Comparison of ENCODE assay signal across 2 cellular contexts in the genomic region with DNA sequence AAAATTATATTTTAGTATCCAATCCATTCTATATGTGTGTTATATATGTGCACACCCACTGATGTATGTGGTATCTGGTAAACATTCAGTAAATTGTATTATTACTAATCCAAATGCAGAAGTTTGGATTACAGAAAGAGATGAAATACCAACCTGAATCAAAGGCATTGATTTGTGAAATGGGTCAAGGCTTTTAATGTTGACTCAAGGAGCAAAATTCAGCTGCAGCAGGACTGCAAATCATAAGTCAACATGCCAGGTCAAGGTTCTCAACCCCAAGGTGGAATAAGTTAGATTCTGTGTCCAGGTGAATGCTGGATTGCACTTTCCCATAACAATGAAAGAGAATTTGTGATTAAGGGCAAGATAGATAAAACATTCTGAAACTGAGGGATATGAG.
TF ChIP-seq lines count a peak whose summit lies in the region.

No MANE protein-coding gene starts in this region.

TF ChIP-seq in A549, 52 proteins besides CTCF, POLR2A, EP300 and RAD21 (continued from another document):
- TF ChIP-seq FOSL2 (IDR thresholded peaks at IDR 0.05) (no peak), FOSL2 (CRISPR knock-in tag; IDR thresholded peaks at IDR 0.05) (no peak), TFCP2L1 (CRISPR knock-in tag; IDR thresholded peaks at IDR 0.05) (no peak), ESRRA (IDR thresholded peaks at IDR 0.05; ENCODE audit: borderline replicate concordance, low read length) (no peak), KDM5A (IDR thresholded peaks at IDR 0.05) (no peak), JUNB (IDR thresholded peaks at IDR 0.05) (no peak), ZNF302 (CRISPR knock-in tag; IDR thresholded peaks at IDR 0.05) (no peak)
- TF ChIP-seq, protein P1, sequence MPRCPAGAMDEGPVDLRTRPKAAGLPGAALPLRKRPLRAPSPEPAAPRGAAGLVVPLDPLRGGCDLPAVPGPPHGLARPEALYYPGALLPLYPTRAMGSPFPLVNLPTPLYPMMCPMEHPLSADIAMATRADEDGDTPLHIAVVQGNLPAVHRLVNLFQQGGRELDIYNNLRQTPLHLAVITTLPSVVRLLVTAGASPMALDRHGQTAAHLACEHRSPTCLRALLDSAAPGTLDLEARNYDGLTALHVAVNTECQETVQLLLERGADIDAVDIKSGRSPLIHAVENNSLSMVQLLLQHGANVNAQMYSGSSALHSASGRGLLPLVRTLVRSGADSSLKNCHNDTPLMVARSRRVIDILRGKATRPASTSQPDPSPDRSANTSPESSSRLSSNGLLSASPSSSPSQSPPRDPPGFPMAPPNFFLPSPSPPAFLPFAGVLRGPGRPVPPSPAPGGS (IDR thresholded peaks at IDR 0.05), result no peak

TF ChIP-seq in GM23338, 12 proteins besides CTCF, POLR2A, EP300 and RAD21 (continued from another document):
- TF ChIP-seq ZNF331 (CRISPR knock-in tag; IDR thresholded peaks at IDR 0.05; ENCODE audit: low read depth) (no peak), JUNB (IDR thresholded peaks at IDR 0.05; ENCODE audit: unreplicated experiment) (no peak)
- TF ChIP-seq, protein P2, sequence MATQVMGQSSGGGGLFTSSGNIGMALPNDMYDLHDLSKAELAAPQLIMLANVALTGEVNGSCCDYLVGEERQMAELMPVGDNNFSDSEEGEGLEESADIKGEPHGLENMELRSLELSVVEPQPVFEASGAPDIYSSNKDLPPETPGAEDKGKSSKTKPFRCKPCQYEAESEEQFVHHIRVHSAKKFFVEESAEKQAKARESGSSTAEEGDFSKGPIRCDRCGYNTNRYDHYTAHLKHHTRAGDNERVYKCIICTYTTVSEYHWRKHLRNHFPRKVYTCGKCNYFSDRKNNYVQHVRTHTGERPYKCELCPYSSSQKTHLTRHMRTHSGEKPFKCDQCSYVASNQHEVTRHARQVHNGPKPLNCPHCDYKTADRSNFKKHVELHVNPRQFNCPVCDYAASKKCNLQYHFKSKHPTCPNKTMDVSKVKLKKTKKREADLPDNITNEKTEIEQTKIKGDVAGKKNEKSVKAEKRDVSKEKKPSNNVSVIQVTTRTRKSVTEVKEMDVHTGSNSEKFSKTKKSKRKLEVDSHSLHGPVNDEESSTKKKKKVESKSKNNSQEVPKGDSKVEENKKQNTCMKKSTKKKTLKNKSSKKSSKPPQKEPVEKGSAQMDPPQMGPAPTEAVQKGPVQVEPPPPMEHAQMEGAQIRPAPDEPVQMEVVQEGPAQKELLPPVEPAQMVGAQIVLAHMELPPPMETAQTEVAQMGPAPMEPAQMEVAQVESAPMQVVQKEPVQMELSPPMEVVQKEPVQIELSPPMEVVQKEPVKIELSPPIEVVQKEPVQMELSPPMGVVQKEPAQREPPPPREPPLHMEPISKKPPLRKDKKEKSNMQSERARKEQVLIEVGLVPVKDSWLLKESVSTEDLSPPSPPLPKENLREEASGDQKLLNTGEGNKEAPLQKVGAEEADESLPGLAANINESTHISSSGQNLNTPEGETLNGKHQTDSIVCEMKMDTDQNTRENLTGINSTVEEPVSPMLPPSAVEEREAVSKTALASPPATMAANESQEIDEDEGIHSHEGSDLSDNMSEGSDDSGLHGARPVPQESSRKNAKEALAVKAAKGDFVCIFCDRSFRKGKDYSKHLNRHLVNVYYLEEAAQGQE (IDR thresholded peaks at IDR 0.05; ENCODE audit: unreplicated experiment), result no peak
- TF ChIP-seq, protein P3, sequence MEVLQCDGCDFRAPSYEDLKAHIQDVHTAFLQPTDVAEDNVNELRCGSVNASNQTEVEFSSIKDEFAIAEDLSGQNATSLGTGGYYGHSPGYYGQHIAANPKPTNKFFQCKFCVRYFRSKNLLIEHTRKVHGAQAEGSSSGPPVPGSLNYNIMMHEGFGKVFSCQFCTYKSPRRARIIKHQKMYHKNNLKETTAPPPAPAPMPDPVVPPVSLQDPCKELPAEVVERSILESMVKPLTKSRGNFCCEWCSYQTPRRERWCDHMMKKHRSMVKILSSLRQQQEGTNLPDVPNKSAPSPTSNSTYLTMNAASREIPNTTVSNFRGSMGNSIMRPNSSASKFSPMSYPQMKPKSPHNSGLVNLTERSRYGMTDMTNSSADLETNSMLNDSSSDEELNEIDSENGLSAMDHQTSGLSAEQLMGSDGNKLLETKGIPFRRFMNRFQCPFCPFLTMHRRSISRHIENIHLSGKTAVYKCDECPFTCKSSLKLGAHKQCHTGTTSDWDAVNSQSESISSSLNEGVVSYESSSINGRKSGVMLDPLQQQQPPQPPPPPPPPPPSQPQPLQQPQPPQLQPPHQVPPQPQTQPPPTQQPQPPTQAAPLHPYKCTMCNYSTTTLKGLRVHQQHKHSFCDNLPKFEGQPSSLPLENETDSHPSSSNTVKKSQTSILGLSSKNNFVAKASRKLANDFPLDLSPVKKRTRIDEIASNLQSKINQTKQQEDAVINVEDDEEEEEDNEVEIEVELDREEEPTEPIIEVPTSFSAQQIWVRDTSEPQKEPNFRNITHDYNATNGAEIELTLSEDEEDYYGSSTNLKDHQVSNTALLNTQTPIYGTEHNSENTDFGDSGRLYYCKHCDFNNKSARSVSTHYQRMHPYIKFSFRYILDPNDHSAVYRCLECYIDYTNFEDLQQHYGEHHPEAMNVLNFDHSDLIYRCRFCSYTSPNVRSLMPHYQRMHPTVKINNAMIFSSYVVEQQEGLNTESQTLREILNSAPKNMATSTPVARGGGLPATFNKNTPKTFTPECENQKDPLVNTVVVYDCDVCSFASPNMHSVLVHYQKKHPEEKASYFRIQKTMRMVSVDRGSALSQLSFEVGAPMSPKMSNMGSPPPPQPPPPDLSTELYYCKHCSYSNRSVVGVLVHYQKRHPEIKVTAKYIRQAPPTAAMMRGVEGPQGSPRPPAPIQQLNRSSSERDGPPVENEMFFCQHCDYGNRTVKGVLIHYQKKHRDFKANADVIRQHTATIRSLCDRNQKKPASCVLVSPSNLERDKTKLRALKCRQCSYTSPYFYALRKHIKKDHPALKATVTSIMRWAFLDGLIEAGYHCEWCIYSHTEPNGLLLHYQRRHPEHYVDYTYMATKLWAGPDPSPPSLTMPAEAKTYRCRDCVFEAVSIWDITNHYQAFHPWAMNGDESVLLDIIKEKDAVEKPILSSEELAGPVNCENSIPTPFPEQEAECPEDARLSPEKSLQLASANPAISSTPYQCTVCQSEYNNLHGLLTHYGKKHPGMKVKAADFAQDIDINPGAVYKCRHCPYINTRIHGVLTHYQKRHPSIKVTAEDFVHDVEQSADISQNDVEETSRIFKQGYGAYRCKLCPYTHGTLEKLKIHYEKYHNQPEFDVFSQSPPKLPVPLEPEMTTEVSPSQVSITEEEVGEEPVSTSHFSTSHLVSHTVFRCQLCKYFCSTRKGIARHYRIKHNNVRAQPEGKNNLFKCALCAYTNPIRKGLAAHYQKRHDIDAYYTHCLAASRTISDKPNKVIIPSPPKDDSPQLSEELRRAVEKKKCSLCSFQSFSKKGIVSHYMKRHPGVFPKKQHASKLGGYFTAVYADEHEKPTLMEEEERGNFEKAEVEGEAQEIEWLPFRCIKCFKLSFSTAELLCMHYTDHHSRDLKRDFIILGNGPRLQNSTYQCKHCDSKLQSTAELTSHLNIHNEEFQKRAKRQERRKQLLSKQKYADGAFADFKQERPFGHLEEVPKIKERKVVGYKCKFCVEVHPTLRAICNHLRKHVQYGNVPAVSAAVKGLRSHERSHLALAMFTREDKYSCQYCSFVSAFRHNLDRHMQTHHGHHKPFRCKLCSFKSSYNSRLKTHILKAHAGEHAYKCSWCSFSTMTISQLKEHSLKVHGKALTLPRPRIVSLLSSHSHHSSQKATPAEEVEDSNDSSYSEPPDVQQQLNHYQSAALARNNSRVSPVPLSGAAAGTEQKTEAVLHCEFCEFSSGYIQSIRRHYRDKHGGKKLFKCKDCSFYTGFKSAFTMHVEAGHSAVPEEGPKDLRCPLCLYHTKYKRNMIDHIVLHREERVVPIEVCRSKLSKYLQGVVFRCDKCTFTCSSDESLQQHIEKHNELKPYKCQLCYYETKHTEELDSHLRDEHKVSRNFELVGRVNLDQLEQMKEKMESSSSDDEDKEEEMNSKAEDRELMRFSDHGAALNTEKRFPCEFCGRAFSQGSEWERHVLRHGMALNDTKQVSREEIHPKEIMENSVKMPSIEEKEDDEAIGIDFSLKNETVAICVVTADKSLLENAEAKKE (CRISPR knock-in tag; IDR thresholded peaks at IDR 0.05), result no peak
- TF ChIP-seq, protein P4, sequence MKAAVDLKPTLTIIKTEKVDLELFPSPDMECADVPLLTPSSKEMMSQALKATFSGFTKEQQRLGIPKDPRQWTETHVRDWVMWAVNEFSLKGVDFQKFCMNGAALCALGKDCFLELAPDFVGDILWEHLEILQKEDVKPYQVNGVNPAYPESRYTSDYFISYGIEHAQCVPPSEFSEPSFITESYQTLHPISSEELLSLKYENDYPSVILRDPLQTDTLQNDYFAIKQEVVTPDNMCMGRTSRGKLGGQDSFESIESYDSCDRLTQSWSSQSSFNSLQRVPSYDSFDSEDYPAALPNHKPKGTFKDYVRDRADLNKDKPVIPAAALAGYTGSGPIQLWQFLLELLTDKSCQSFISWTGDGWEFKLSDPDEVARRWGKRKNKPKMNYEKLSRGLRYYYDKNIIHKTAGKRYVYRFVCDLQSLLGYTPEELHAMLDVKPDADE (IDR thresholded peaks at IDR 0.05), result no peak
TF ChIP-seq in GM23338: peak in this region for 0.
